Comparison of ENCODE assay signal across 14 cellular contexts in genomic region chr15:52523192-52523591, GRCh38. TPM values are rescaled to one million over a fixed set of nuclear protein-coding genes. Genes with fewer than 3 reads are reported as not detected.
DNase-seq lines count a peak whose midpoint lies in the region; ATAC-seq and TF ChIP-seq lines count a peak whose summit lies in the region.
"Had no signal": no experiment of that assay in that cellular context is flagged by ENCODE, and none has a peak within 500 bp of the region (broad histone marks: within the 10 kb centered on the region; RNA-seq: fewer than 3 reads in every experiment).

No MANE protein-coding gene starts in this region.

- POLR2A ChIA-PET in PC-3 (lab: Charles Lee; ENCODE audit: unreplicated experiment): no interaction called here

- peaks cover 21% of the 10 kb centered on the region for H3K4me1 ChIP-seq in CD4-positive, CD25-positive, alpha-beta regulatory T cell (ENCODE audit: control insufficient read depth, insufficient read depth, low read length, poor library complexity, severe bottlenecking)
- H3K4me1 ChIP-seq in PC-3 (ENCODE audit: insufficient read depth, low read length) (peaks cover 36% of the 10 kb centered on the region), trophoblast cell (ENCODE audit: control insufficient read depth in 1 of 2, insufficient read depth in 2 of 2, low read length in 2 of 2) (peaks cover 0 to 2% of the 10 kb centered on the region in 2 experiments)

- intact Hi-C loops in PC-3 (cut with micrococcal nuclease) (no loop called here), Right ventricle myocardium superior (cut with DNase I) (loop anchor here (10.0 kb wide), 1 partner anchor 212 kb away; no protein-coding TSS in a partner anchor)

- H3K4me3 Mint-ChIP-seq in CD4-positive, CD25-positive, alpha-beta regulatory T cell: peak overlapping the region in 1 of 4 donors; percentile 81
- H3K4me3 Mint-ChIP-seq: T-helper 2 cell treated with Interferon-gamma antibody and Interleukin-4, amounts not matched to agents 5 μg/mL and 100 μg/mL, for 36 hours had no signal

- H3K27me3 ChIP-seq in CD4-positive, CD25-positive, alpha-beta regulatory T cell (ENCODE audit: control insufficient read depth, insufficient read depth, low read length): no peaks in the 10 kb centered on the region
- H3K27me3 ChIP-seq in PC-3 (ENCODE audit: low read length) (no peaks in the 10 kb centered on the region), trophoblast cell (ENCODE audit: insufficient read depth, low read length) (peaks cover 2% of the 10 kb centered on the region)
- H3K27me3 ChIP-seq: esophagus muscularis mucosa had no signal

- peaks cover 47 to 78% (median 71%) of the 10 kb centered on the region in 4 donors for H3K4me1 Mint-ChIP-seq in CD4-positive, CD25-positive, alpha-beta regulatory T cell

- ATAC-seq in CD4-positive, CD25-positive, alpha-beta regulatory T cell (ENCODE audit: low read depth in 2 of 2): no peak
- ATAC-seq in PC-3 (peak; percentile 65), GM21825 (IDR thresholded peaks at IDR 0.05; ENCODE audit: unreplicated experiment) (no peak), Right ventricle myocardium superior (ENCODE audit: poor library complexity) (no peak)

- H3K79me2 ChIP-seq in PC-3 (ENCODE audit: low read length) (peaks cover 76% of the 10 kb centered on the region), trophoblast cell (ENCODE audit: control insufficient read depth, insufficient read depth, low read length, poor library complexity) (no peaks in the 10 kb centered on the region)

- H2AFZ ChIP-seq in PC-3 (ENCODE audit: low read length): no peak overlapping the region
- H2AFZ ChIP-seq in trophoblast cell (ENCODE audit: insufficient read depth, low read length, poor library complexity): no peak overlapping the region

- no peak overlapping the region for H3K23ac ChIP-seq in trophoblast cell (ENCODE audit: low read length)

- no peak overlapping the region for H3K27ac ChIP-seq in CD4-positive, CD25-positive, alpha-beta regulatory T cell (ENCODE audit: insufficient read depth, low read length, poor library complexity, severe bottlenecking)
- peak overlapping the region; percentile 45 for H3K27ac ChIP-seq in PC-3 (ENCODE audit: low read length)
- no peak overlapping the region for H3K27ac ChIP-seq in trophoblast cell (ENCODE audit: low read depth, low read length)
- H3K27ac ChIP-seq: esophagus muscularis mucosa, left ventricle myocardium inferior had no signal

- H3K4me2 ChIP-seq in PC-3 (ENCODE audit: low read length): peak overlapping the region; percentile 14; the same call in 1 of the 2 replicates
- H3K4me2 ChIP-seq in trophoblast cell (ENCODE audit: low read length): no peak overlapping the region

- no peak overlapping the region for H2AK5ac ChIP-seq in trophoblast cell (ENCODE audit: low read length)

- H3K9me3 Mint-ChIP-seq in CD4-positive, CD25-positive, alpha-beta regulatory T cell: no peaks in the 10 kb centered on the region
- H3K9me3 Mint-ChIP-seq: T-helper 2 cell treated with Interferon-gamma antibody and Interleukin-4, amounts not matched to agents 5 μg/mL and 100 μg/mL, for 36 hours had no signal

- CTCF ChIA-PET in PC-3 (lab: Charles Lee): interaction anchor here (0.6 kb wide), 1 partner anchor 266 kb away, joined by 11 read pairs; no protein-coding TSS in a partner anchor

- WGBS in trophoblast cell (ENCODE audit: extremely low coverage, insufficient coverage, insufficient read length): no CpG with 5 or more reads among the region's 3 CpGs

- no peak overlapping the region for H3K14ac ChIP-seq in trophoblast cell (ENCODE audit: low read length)

- H3K4ac ChIP-seq in trophoblast cell (ENCODE audit: low read depth, low read length): no peak overlapping the region

- no peak overlapping the region for H2BK12ac ChIP-seq in trophoblast cell (ENCODE audit: low read length)

- no peaks in the 10 kb centered on the region for H3K9me3 ChIP-seq in CD4-positive, CD25-positive, alpha-beta regulatory T cell (ENCODE audit: control insufficient read depth in 2 of 2, low read length in 2 of 2)
- no peaks in the 10 kb centered on the region for H3K9me3 ChIP-seq in PC-3 (ENCODE audit: low read length)
- no peaks in the 10 kb centered on the region for H3K9me3 ChIP-seq in trophoblast cell (ENCODE audit: insufficient read depth, low read depth, low read length)
- H3K9me3 ChIP-seq: esophagus muscularis mucosa, left ventricle myocardium inferior had no signal

- H2BK120ac ChIP-seq in trophoblast cell (ENCODE audit: insufficient read depth, low read length, poor library complexity): no peak overlapping the region

- no peaks in the 10 kb centered on the region for H3K36me3 ChIP-seq in CD4-positive, CD25-positive, alpha-beta regulatory T cell (ENCODE audit: control insufficient read depth, insufficient read depth, low read length)
- H3K36me3 ChIP-seq in PC-3 (ENCODE audit: low read depth, low read length) (no peaks in the 10 kb centered on the region), trophoblast cell (ENCODE audit: control insufficient read depth in 1 of 2, insufficient read depth in 2 of 2, low read length in 2 of 2) (no peaks in the 10 kb centered on the region)
- H3K36me3 ChIP-seq: esophagus muscularis mucosa, left ventricle myocardium inferior had no signal

- no peak overlapping the region for H3K18ac ChIP-seq in trophoblast cell (ENCODE audit: low read length)

- no peak overlapping the region for H4K91ac ChIP-seq in trophoblast cell (ENCODE audit: low read depth, low read length)

- H3F3A ChIP-seq in PC-3 (ENCODE audit: low read length, unreplicated experiment): no peaks in the 10 kb centered on the region

- no TSS peak for BruUV-seq in PC-3 (replicated peaks; lab: Mats Ljungman, UMichigan)

- no peak overlapping the region for H2BK5ac ChIP-seq in trophoblast cell (ENCODE audit: low read depth, low read length, poor library complexity)

- H3K9ac ChIP-seq in PC-3 (ENCODE audit: low read length) (no peak overlapping the region), trophoblast cell (ENCODE audit: low read length) (no peak overlapping the region)

- no peak for TF ChIP-seq CTCF in PC-3 (conservative IDR thresholded peaks at IDR 0.05; ENCODE audit: low read depth, low read length)
- no peak for TF ChIP-seq CTCF in epithelial cell of proximal tubule (conservative IDR thresholded peaks at IDR 0.05; ENCODE audit: low read depth, low read length)

- H4K12ac ChIP-seq in trophoblast cell (ENCODE audit: low read depth, low read length): no peak overlapping the region

- peak overlapping the region in 2 of 3 donors; percentile 1 to 18 for H3K27ac Mint-ChIP-seq in CD4-positive, CD25-positive, alpha-beta regulatory T cell
- H3K27ac Mint-ChIP-seq: T-helper 2 cell treated with Interferon-gamma antibody and Interleukin-4, amounts not matched to agents 5 μg/mL and 100 μg/mL, for 36 hours had no signal

- H4K20me1 ChIP-seq in PC-3 (ENCODE audit: low read length): peaks cover 7% of the 10 kb centered on the region; the same call in 1 of the 2 replicates

- no peak overlapping the region for H4K8ac ChIP-seq in trophoblast cell (ENCODE audit: low read depth, low read length)

- no peaks in the 10 kb centered on the region for H3K9me2 ChIP-seq in PC-3 (replicated peaks; ENCODE audit: low read length)

- no peaks in the 10 kb centered on the region for H3K79me1 ChIP-seq in trophoblast cell (ENCODE audit: low read length)

- no peak for DNase-seq in CD4-positive, CD25-positive, alpha-beta regulatory T cell
- DNase-seq in PC-3 (peak; percentile 58), epithelial cell of proximal tubule (ENCODE audit: low read depth) (peak; percentile 45), trophoblast cell (peak; percentile 11 to 36), SKM-1 (lab: John Stamatoyannopoulos, UW; ENCODE audit: unreplicated experiment) (no peak), Right ventricle myocardium superior (no peak), HuH-7.5 (ENCODE audit: low spot score) (no peak)
- DNase-seq: anterior cingulate cortex; left ventricle myocardium inferior; NCI-H1436 treated with DMSO at 0.1 percent for 48 hours; NK-92 treated with Interleukin-12 subunit alpha and Interleukin-12 subunit beta, amount 100 ng/mL, for 24 hours had no signal

- H3K36me3 Mint-ChIP-seq in CD4-positive, CD25-positive, alpha-beta regulatory T cell: no peaks in the 10 kb centered on the region

- H3K27me3 Mint-ChIP-seq in CD4-positive, CD25-positive, alpha-beta regulatory T cell: no peaks in the 10 kb centered on the region

- no peak overlapping the region for H3K4me3 ChIP-seq in CD4-positive, CD25-positive, alpha-beta regulatory T cell (ENCODE audit: low read depth, low read length)
- H3K4me3 ChIP-seq in PC-3 (ENCODE audit: low read length) (no peak overlapping the region), epithelial cell of proximal tubule (ENCODE audit: low read depth, low read length) (no peak overlapping the region), trophoblast cell (ENCODE audit: low read depth, low read length) (no peak overlapping the region)
- H3K4me3 ChIP-seq: esophagus muscularis mucosa, left ventricle myocardium inferior had no signal

RNA-seq across cellular contexts. Expression of gene MYO5A, which starts 5.5 kb away (rescaled TPM):
- total RNA-seq in CD4-positive, CD25-positive, alpha-beta regulatory T cell: 63.3 TPM
- polyA plus RNA-seq in CD4-positive, CD25-positive, alpha-beta regulatory T cell: 10 to 100 TPM in 2 of 4 donors, 1 to 10 TPM in 2; 6.1 to 14.6 (median 10.6) TPM
- total RNA-seq in PC-3 (2014; rRNA removed) (42.1 and 55.7 TPM in 2 replicates), epithelial cell of proximal tubule (11.8 and 15.7 TPM in 2 replicates), Right ventricle myocardium superior (7.4 TPM)
- polyA plus RNA-seq in trophoblast cell (2013): 21.9 and 22.2 TPM in 2 replicates

RNA-seq across cellular contexts. Expression of gene ARPP19, which starts 45.6 kb away (rescaled TPM):
- total RNA-seq in CD4-positive, CD25-positive, alpha-beta regulatory T cell: 143 TPM
- 10 to 100 TPM; 72.1 to 83.1 (median 82.6) TPM for polyA plus RNA-seq in CD4-positive, CD25-positive, alpha-beta regulatory T cell
- 54.4 and 65.8 TPM in 2 replicates for total RNA-seq in PC-3 (2014; rRNA removed)
- 104 and 118 TPM in 2 replicates for total RNA-seq in epithelial cell of proximal tubule
- polyA plus RNA-seq in trophoblast cell (2013): 70.2 and 72.1 TPM in 2 replicates
- 149 TPM for total RNA-seq in Right ventricle myocardium superior

Comparison
In these comparisons a context has a peak if more than half of its experiments do, and no peak if none do; other contexts are left out.
1. DNase-seq: peak in PC-3 (single experiment), epithelial cell of proximal tubule (single experiment) and trophoblast cell (2 of 2); none in CD4-positive, CD25-positive, alpha-beta regulatory T cell (0 of 3), SKM-1 (single experiment), Right ventricle myocardium superior (single experiment) and HuH-7.5 (single experiment).